In genomic region chr1:32753532-32754281, GRCh38 we compare ENCODE assay signal across 8 cellular contexts.
DNase-seq lines count a peak whose midpoint lies in the region; TF ChIP-seq lines count a peak whose summit lies in the region.

No MANE protein-coding gene starts in this region.

- H3K4me3 ChIP-seq in HFF-Myc (replicated peaks; ENCODE audit: low read depth, low read length) (peak overlapping the region; percentile 42), endocrine pancreas (ENCODE audit: control insufficient read depth, insufficient read depth, low read length) (peak overlapping the region; percentile 40)

- H3K9ac ChIP-seq in endocrine pancreas (ENCODE audit: control insufficient read depth, insufficient read depth, low read length): peak overlapping the region; percentile 0

- H3K4me1 ChIP-seq in endocrine pancreas (ENCODE audit: control insufficient read depth, insufficient read depth, low read length): no peaks in the 10 kb centered on the region

- no peaks in the 10 kb centered on the region for H3K36me3 ChIP-seq in endocrine pancreas (ENCODE audit: control insufficient read depth, insufficient read depth, low read length)

- no peaks in the 10 kb centered on the region for H3K9me3 ChIP-seq in endocrine pancreas (ENCODE audit: control insufficient read depth, low read length)

- H3K27me3 ChIP-seq in endocrine pancreas (ENCODE audit: control insufficient read depth, insufficient read depth, low read length): no peaks in the 10 kb centered on the region

- DNase-seq in D341Med (ENCODE audit: low spot score) (peak; percentile 97), HFF-Myc (ENCODE audit: extremely low read depth, low read depth) (no peak), NCI-H748 (lab: John Stamatoyannopoulos, UW; ENCODE audit: unreplicated experiment) (peak; percentile 84), midbrain (lab: John Stamatoyannopoulos, UW) (peak; percentile 75), NCI-H1048 (lab: John Stamatoyannopoulos, UW) (no peak)
- peak; percentile 24 to 46 (median 29) for DNase-seq in activated CD8-positive, alpha-beta memory T cell treated with anti-CD3 and anti-CD28 coated beads for 48 hours (ENCODE audit: low read depth in 2 of 3, low spot score in 2 of 3)
- peak; percentile 48 to 51 for DNase-seq in stimulated activated CD8-positive, alpha-beta memory T cell treated with anti-CD3 and anti-CD28 coated beads, Interleukin-15, amount 100 ng/mL, for 48 hours (ENCODE audit: low read depth in 2 of 2)

- no peak for TF ChIP-seq CTCF in HFF-Myc (IDR thresholded peaks at IDR 0.05; ENCODE audit: low read depth, low read length, missing control alignments)

Comparison
In these comparisons a context has a peak if more than half of its experiments do, and no peak if none do; other contexts are left out.
1. DNase-seq: peak in D341Med (single experiment), NCI-H748 (single experiment), activated CD8-positive, alpha-beta memory T cell treated with anti-CD3 and anti-CD28 coated beads for 48 hours (3 of 3), midbrain (single experiment) and stimulated activated CD8-positive, alpha-beta memory T cell treated with anti-CD3 and anti-CD28 coated beads, Interleukin-15, amount 100 ng/mL, for 48 hours (2 of 2); none in HFF-Myc (single experiment) and NCI-H1048 (single experiment).